8 cellular contexts compared by ENCODE assay signal in genomic region chr2:197108758-197109157, GRCh38.
DNase-seq lines count a peak whose midpoint lies in the region; ATAC-seq and TF ChIP-seq lines count a peak whose summit lies in the region.
"Had no signal": no experiment of that assay in that cellular context is flagged by ENCODE, and none has a peak within 500 bp of the region (broad histone marks: within the 10 kb centered on the region; RNA-seq: fewer than 3 reads in every experiment).

No MANE protein-coding gene starts in this region.

- ATAC-seq in IMR-90 (ENCODE audit: low read depth) (peak; percentile 47), GM21717 (IDR thresholded peaks at IDR 0.05; ENCODE audit: unreplicated experiment) (no peak), GM19452 (IDR thresholded peaks at IDR 0.05; ENCODE audit: unreplicated experiment) (no peak)

- no peak overlapping the region for H4K5ac ChIP-seq in IMR-90 (ENCODE audit: low read depth, low read length)

- DNase-seq in IMR-90 (peak; percentile 91), choroid plexus epithelial cell (ENCODE audit: low read depth) (peak; percentile 96), lower leg skin (ENCODE audit: low spot score in 2 of 2) (peak; percentile 48 to 90), testis (peak; percentile 58)
- no peak for DNase-seq in CD4-positive, alpha-beta memory T cell
- DNase-seq: NCI-H1105 treated with DMSO at 0.1 percent for 48 hours had no signal

- no peak overlapping the region for H2AK5ac ChIP-seq in IMR-90 (ENCODE audit: low read depth, low read length)

- no peak overlapping the region for H2AK9ac ChIP-seq in IMR-90 (replicated peaks; ENCODE audit: low read depth, low read length, poor library complexity)

- peak overlapping the region; percentile 50; the same call in 1 of the 2 replicates for H3K4ac ChIP-seq in IMR-90 (ENCODE audit: low read depth, low read length)

- H3K27me3 ChIP-seq in IMR-90 (ENCODE audit: control insufficient read depth, insufficient read depth, low read length) (no peaks in the 10 kb centered on the region), testis (no peaks in the 10 kb centered on the region)
- H3K27me3 ChIP-seq in CD4-positive, alpha-beta memory T cell (ENCODE audit: insufficient read depth, low read length) = no peaks in the 10 kb centered on the region

- H3K23ac ChIP-seq in IMR-90 (ENCODE audit: low read depth, low read length) = no peak overlapping the region

- no peak overlapping the region for H3K9ac ChIP-seq in IMR-90 (ENCODE audit: low read depth, low read length)

- H3K27me3 Mint-ChIP-seq in CD4-positive, alpha-beta memory T cell = no peaks in the 10 kb centered on the region

- no peak overlapping the region for H4K8ac ChIP-seq in IMR-90 (ENCODE audit: low read depth in 2 of 2, low read length in 2 of 2)

- H3K4me3 ChIP-seq in IMR-90 (ENCODE audit: insufficient read depth, low read depth, low read length) = no peak overlapping the region
- H3K4me3 ChIP-seq in choroid plexus epithelial cell (ENCODE audit: low read depth, low read length) = no peak overlapping the region
- H3K4me3 ChIP-seq in lower leg skin (ENCODE audit: low read depth, poor library complexity, severe bottlenecking) = no peak overlapping the region
- no peak overlapping the region for H3K4me3 ChIP-seq in testis
- H3K4me3 ChIP-seq in CD4-positive, alpha-beta memory T cell (ENCODE audit: low read length in 2 of 2) = no peak overlapping the region

- no peak overlapping the region for H3K18ac ChIP-seq in IMR-90 (ENCODE audit: low read depth, low read length)

- H3K9me3 Mint-ChIP-seq in CD4-positive, alpha-beta memory T cell = peaks cover 0 to 3% (median 0%) of the 10 kb centered on the region in 8 donors

- H3K56ac ChIP-seq in IMR-90 (ENCODE audit: extremely low read depth, insufficient read depth, low read length) = no peak overlapping the region

- no peak for TF ChIP-seq POLR2A in IMR-90 (IDR thresholded peaks at IDR 0.05; ENCODE audit: low read depth, low read length)
- TF ChIP-seq POLR2A in lower leg skin (IDR thresholded peaks at IDR 0.05) = no peak
- no peak for TF ChIP-seq POLR2A in testis (IDR thresholded peaks at IDR 0.05)

- no peaks in the 10 kb centered on the region for H3K36me3 ChIP-seq in IMR-90 (ENCODE audit: control insufficient read depth, insufficient read depth, low read length)
- H3K36me3 ChIP-seq in testis (ENCODE audit: low read depth, missing control alignments) = no peaks in the 10 kb centered on the region
- peaks cover 33% of the 10 kb centered on the region for H3K36me3 ChIP-seq in CD4-positive, alpha-beta memory T cell (ENCODE audit: insufficient read depth, low read length)

- H3K4me1 Mint-ChIP-seq in CD4-positive, alpha-beta memory T cell = peaks cover 4 to 8% (median 6%) of the 10 kb centered on the region in 4 donors

- in situ Hi-C loops in IMR-90 (cut with MboI; ENCODE audit: low sequenced_read_pairs) = no loop called here

- no peak overlapping the region; the same call in 1 of the 2 replicates for H2BK120ac ChIP-seq in IMR-90 (ENCODE audit: low read depth, low read length)

- no peaks in the 10 kb centered on the region for H3K9me1 ChIP-seq in IMR-90 (ENCODE audit: insufficient read depth, low read length)

- H3K4me3 Mint-ChIP-seq in CD4-positive, alpha-beta memory T cell = no peak overlapping the region

- H3K79me1 ChIP-seq in IMR-90 (ENCODE audit: low read depth in 1 of 2, low read length in 2 of 2) = no peaks in the 10 kb centered on the region

- no peak overlapping the region for H2BK15ac ChIP-seq in IMR-90 (ENCODE audit: low read depth, low read length)

- BruUV-seq in IMR-90 (replicated peaks; lab: Mats Ljungman, UMichigan) = no TSS peak

- no peak overlapping the region for H3K4me2 ChIP-seq in IMR-90 (ENCODE audit: low read depth, low read length)

- no peak overlapping the region for H2BK20ac ChIP-seq in IMR-90 (ENCODE audit: low read depth, low read length)

- TF ChIP-seq CTCF in IMR-90 (conservative IDR thresholded peaks at IDR 0.05; ENCODE audit: low read depth, low read length) = no peak
- no peak for TF ChIP-seq CTCF in choroid plexus epithelial cell (conservative IDR thresholded peaks at IDR 0.05; ENCODE audit: low read depth, low read length)
- no peak for TF ChIP-seq CTCF in lower leg skin (IDR thresholded peaks at IDR 0.05)
- no peak for TF ChIP-seq CTCF in testis (IDR thresholded peaks at IDR 0.05)

- dilution Hi-C loops in IMR-90 (cut with HindIII; ENCODE audit: low sequenced_read_pairs, unreplicated experiment) = no loop called here

- H2AFZ ChIP-seq in IMR-90 (replicated peaks; ENCODE audit: low read length, poor library complexity) = peak overlapping the region; percentile 4

- POLR2A ChIA-PET in IMR-90 (lab: Charles Lee; ENCODE audit: unreplicated experiment) = no interaction called here
- POLR2A ChIA-PET in CD4-positive, alpha-beta memory T cell (lab: Charles Lee; ENCODE audit: partially characterized antibody) = no interaction called here

- no CpG with 5 or more reads among the region's 4 CpGs for WGBS in IMR-90 (ENCODE audit: extremely low coverage in 2 of 2, insufficient read length in 1 of 2), 2 experiments
- WGBS in lower leg skin, 2 donors = 62 to 74% methylated on average over 4 of the region's 4 CpGs
- WGBS in testis, 2 donors = 60 to 61% methylated on average over 4 of the region's 4 CpGs

- no peaks in the 10 kb centered on the region for H3K9me3 ChIP-seq in IMR-90 (ENCODE audit: control insufficient read depth, insufficient read depth, low read length)
- no peaks in the 10 kb centered on the region for H3K9me3 ChIP-seq in testis
- H3K9me3 ChIP-seq in CD4-positive, alpha-beta memory T cell (ENCODE audit: control insufficient read depth in 1 of 2, low read length in 2 of 2) = no peaks in the 10 kb centered on the region

- CTCF ChIA-PET in IMR-90 (lab: Yijun Ruan, JAX) = interaction anchor here (0.9 to 1.1 kb wide), 2 partner anchors 60 to 72 kb away, joined by 3 to 4 read pairs; no protein-coding TSS in a partner anchor
- CTCF ChIA-PET in CD4-positive, alpha-beta memory T cell (lab: Charles Lee; ENCODE audit: partially characterized antibody) = interaction anchor here (1.4 to 3.0 kb wide), 2 partner anchors 60 to 201 kb away, joined by 3 to 14 read pairs; no protein-coding TSS in a partner anchor

- peaks cover 5 to 65% of the 10 kb centered on the region in 2 donors for H3K36me3 Mint-ChIP-seq in CD4-positive, alpha-beta memory T cell

- H3K4me1 ChIP-seq in IMR-90 (ENCODE audit: control insufficient read depth, insufficient read depth, low read length) = peaks cover 9% of the 10 kb centered on the region
- H3K4me1 ChIP-seq in testis = peaks cover 6% of the 10 kb centered on the region
- peaks cover 3% of the 10 kb centered on the region for H3K4me1 ChIP-seq in CD4-positive, alpha-beta memory T cell (ENCODE audit: insufficient read depth, low read length)

- H4K91ac ChIP-seq in IMR-90 (ENCODE audit: insufficient read depth, low read depth, low read length) = peak overlapping the region; percentile 0; the same call in 1 of the 2 replicates

- intact Hi-C loops in IMR-90 (cut with micrococcal nuclease) = loop anchor here (5.0 to 10.0 kb wide), 3 partner anchors 96 to 314 kb away; partner anchors contain the start of genes GTF3C3 and PGAP1
- intact Hi-C loops in lower leg skin (cut with DNase I; ENCODE audit: low total_unique reads) = no loop called here
- intact Hi-C loops in testis (cut with DNase I; ENCODE audit: low total_unique reads) = no loop called here
- intact Hi-C loops in CD4-positive, alpha-beta memory T cell (cut with micrococcal nuclease) = no loop called here

- no peak for TF ChIP-seq RAD21 in IMR-90 (IDR thresholded peaks at IDR 0.05; ENCODE audit: low read length)

- H3K27ac ChIP-seq in IMR-90 (ENCODE audit: insufficient read depth, low read length) (no peak overlapping the region), testis (peak overlapping the region in 1 of 2 donors; percentile 61)
- no peak overlapping the region for H3K27ac ChIP-seq in CD4-positive, alpha-beta memory T cell (ENCODE audit: low read depth, low read length)

- no peak overlapping the region for H2BK5ac ChIP-seq in IMR-90 (ENCODE audit: low read depth, low read length, poor library complexity, severe bottlenecking)

- H4K20me1 ChIP-seq in IMR-90 (ENCODE audit: insufficient read depth, low read length) = no peaks in the 10 kb centered on the region

- peak overlapping the region in 2 of 7 donors; percentile 35 to 36 for H3K27ac Mint-ChIP-seq in CD4-positive, alpha-beta memory T cell

- H3K14ac ChIP-seq in IMR-90 (replicated peaks; ENCODE audit: low read depth, low read length) = no peak overlapping the region

TF ChIP-seq in IMR-90, 13 proteins besides CTCF, POLR2A, EP300 and RAD21:
- TF ChIP-seq FOS (IDR thresholded peaks at IDR 0.05; ENCODE audit: low read depth, low read length) (peak; percentile 70), MAFK (IDR thresholded peaks at IDR 0.05; ENCODE audit: low read depth, low read length) (no peak)

Comparison
In these comparisons a context has a peak if more than half of its experiments do, and no peak if none do; other contexts are left out.
1. DNase-seq: peak in IMR-90 (single experiment), choroid plexus epithelial cell (single experiment), lower leg skin (2 of 2) and testis (single experiment); none in CD4-positive, alpha-beta memory T cell (0 of 5).